In genomic region chr15:69080203-69080957, GRCh38 we compare ENCODE assay signal across 12 cellular contexts.
DNase-seq lines count a peak whose midpoint lies in the region; ATAC-seq, FAIRE-seq and TF ChIP-seq lines count a peak whose summit lies in the region.
"Had no signal": no experiment of that assay in that cellular context is flagged by ENCODE, and none has a peak within 500 bp of the region (broad histone marks: within the 10 kb centered on the region; RNA-seq: fewer than 3 reads in every experiment).

No MANE protein-coding gene starts in this region.

- peak; percentile 86 for DNase-seq in Caki2 (ENCODE audit: low read depth)
- peak; percentile 58 for DNase-seq in MV-4-11 (lab: John Stamatoyannopoulos, UW)
- peak; percentile 45 for DNase-seq in WTC11 (ENCODE audit: low spot score)
- peak; percentile 50 for DNase-seq in kidney tubule cell (ENCODE audit: low spot score)
- no peak for DNase-seq in ecto neural progenitor cell (ENCODE audit: low spot score)
- no peak for DNase-seq in WERI-Rb-1
- DNase-seq in small intestine: no peak
- DNase-seq in SHP77 (lab: John Stamatoyannopoulos, UW): no peak
- DNase-seq: activated T-cell treated with anti-CD3 and anti-CD28 coated beads for 4 hours; CD4-positive, alpha-beta memory T cell; effector memory CD8-positive, alpha-beta T cell had no signal

- H3K27ac ChIP-seq in WERI-Rb-1 (no peak overlapping the region), small intestine (ENCODE audit: low read depth in 1 of 2, low read length in 1 of 2) (no peak overlapping the region)

- in situ Hi-C loops in Caki2 (cut with HindIII; ENCODE audit: low pct_unique_long_range_greater_than_20kb, low sequenced_read_pairs): no loop called here

- H3K4me3 ChIP-seq in WERI-Rb-1 (ENCODE audit: low read depth, low read length): no peak overlapping the region
- no peak overlapping the region for H3K4me3 ChIP-seq in small intestine (ENCODE audit: low read depth in 1 of 2, low read length in 2 of 2)
- H3K4me3 ChIP-seq: skin epidermis had no signal

- CTCF ChIA-PET in WTC11 (lab: Charles Lee): interaction anchor here (0.6 to 1.8 kb wide), 6 partner anchors 10 to 155 kb away, joined by 3 to 8 read pairs (median 4); no protein-coding TSS in a partner anchor

- H3K27me3 ChIP-seq in WERI-Rb-1 (ENCODE audit: insufficient read depth, low read depth, severe bottlenecking) (no peaks in the 10 kb centered on the region), small intestine (ENCODE audit: control insufficient read depth in 2 of 2, insufficient read depth in 2 of 2, low read length in 2 of 2) (no peaks in the 10 kb centered on the region)

- no peak for TF ChIP-seq CTCF in WTC11 (IDR thresholded peaks at IDR 0.05)
- no peak for TF ChIP-seq CTCF in WERI-Rb-1 (IDR thresholded peaks at IDR 0.05; ENCODE audit: low read depth, low read length)

- H3K36me3 ChIP-seq in WERI-Rb-1 (no peaks in the 10 kb centered on the region), small intestine (ENCODE audit: control insufficient read depth in 2 of 2, insufficient read depth in 2 of 2, low read length in 2 of 2) (no peaks in the 10 kb centered on the region)

- no peak overlapping the region for H3K4me3 Mint-ChIP-seq in WTC11
- H3K4me3 Mint-ChIP-seq: CD4-positive, alpha-beta memory T cell; effector memory CD8-positive, alpha-beta T cell had no signal

- H3K36me3 Mint-ChIP-seq in WTC11: no peaks in the 10 kb centered on the region
- H3K36me3 Mint-ChIP-seq: CD4-positive, alpha-beta memory T cell had no signal

- H3K9me3 ChIP-seq in WERI-Rb-1 (ENCODE audit: severe bottlenecking) (no peaks in the 10 kb centered on the region), small intestine (ENCODE audit: control insufficient read depth, low read depth) (no peaks in the 10 kb centered on the region)

- peak overlapping the region; percentile 8; the same call in 1 of the 2 replicates for H3K27ac Mint-ChIP-seq in WTC11
- H3K27ac Mint-ChIP-seq: effector memory CD8-positive, alpha-beta T cell had no signal

- POLR2A ChIA-PET in WTC11 (lab: Charles Lee): interaction anchor here (0.6 kb wide), 1 partner anchor 9 kb away, joined by 3 read pairs; no protein-coding TSS in a partner anchor

- H3K27me3 Mint-ChIP-seq in WTC11 (ENCODE audit: low read depth): peaks cover 7% of the 10 kb centered on the region; the same call in 1 of the 2 replicates

- no peak for FAIRE-seq in small intestine (lab: Jason Lieb, UNC)

- peaks cover 0 to 2% of the 10 kb centered on the region in 2 donors for H3K4me1 ChIP-seq in small intestine (ENCODE audit: control insufficient read depth in 2 of 2, insufficient read depth in 1 of 2, low read depth in 1 of 2, low read length in 1 of 2)

- no peaks in the 10 kb centered on the region for H3K9me3 Mint-ChIP-seq in WTC11
- H3K9me3 Mint-ChIP-seq: CD4-positive, alpha-beta memory T cell; effector memory CD8-positive, alpha-beta T cell had no signal

- WGBS in small intestine, 3 donors: 44 to 55% (median 46%) methylated on average over 5 of the region's 5 CpGs

- H3K4me1 Mint-ChIP-seq in WTC11: peaks cover 67% of the 10 kb centered on the region

- peak; percentile 92 for ATAC-seq in WTC11
- ATAC-seq: effector memory CD8-positive, alpha-beta T cell had no signal

TF ChIP-seq in WTC11, 78 proteins besides CTCF, POLR2A, EP300 and RAD21:
- TF ChIP-seq RELA (CRISPR knock-in tag; IDR thresholded peaks at IDR 0.05; ENCODE audit: borderline replicate concordance) (no peak), IRF2 (CRISPR knock-in tag; IDR thresholded peaks at IDR 0.05; ENCODE audit: borderline replicate concordance, low read depth) (no peak), ZNF512 (CRISPR knock-in tag; IDR thresholded peaks at IDR 0.05; ENCODE audit: borderline replicate concordance) (no peak), ZMAT4 (CRISPR knock-in tag; IDR thresholded peaks at IDR 0.05) (no peak), KAT7 (CRISPR knock-in tag; IDR thresholded peaks at IDR 0.05; ENCODE audit: borderline replicate concordance) (no peak)
- TF ChIP-seq, protein P1, sequence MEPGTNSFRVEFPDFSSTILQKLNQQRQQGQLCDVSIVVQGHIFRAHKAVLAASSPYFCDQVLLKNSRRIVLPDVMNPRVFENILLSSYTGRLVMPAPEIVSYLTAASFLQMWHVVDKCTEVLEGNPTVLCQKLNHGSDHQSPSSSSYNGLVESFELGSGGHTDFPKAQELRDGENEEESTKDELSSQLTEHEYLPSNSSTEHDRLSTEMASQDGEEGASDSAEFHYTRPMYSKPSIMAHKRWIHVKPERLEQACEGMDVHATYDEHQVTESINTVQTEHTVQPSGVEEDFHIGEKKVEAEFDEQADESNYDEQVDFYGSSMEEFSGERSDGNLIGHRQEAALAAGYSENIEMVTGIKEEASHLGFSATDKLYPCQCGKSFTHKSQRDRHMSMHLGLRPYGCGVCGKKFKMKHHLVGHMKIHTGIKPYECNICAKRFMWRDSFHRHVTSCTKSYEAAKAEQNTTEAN (CRISPR knock-in tag; IDR thresholded peaks at IDR 0.05): no peak
- TF ChIP-seq, protein P2, sequence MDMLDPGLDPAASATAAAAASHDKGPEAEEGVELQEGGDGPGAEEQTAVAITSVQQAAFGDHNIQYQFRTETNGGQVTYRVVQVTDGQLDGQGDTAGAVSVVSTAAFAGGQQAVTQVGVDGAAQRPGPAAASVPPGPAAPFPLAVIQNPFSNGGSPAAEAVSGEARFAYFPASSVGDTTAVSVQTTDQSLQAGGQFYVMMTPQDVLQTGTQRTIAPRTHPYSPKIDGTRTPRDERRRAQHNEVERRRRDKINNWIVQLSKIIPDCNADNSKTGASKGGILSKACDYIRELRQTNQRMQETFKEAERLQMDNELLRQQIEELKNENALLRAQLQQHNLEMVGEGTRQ (CRISPR knock-in tag; IDR thresholded peaks at IDR 0.05): no peak

Comparison
In these comparisons a context has a peak if more than half of its experiments do, and no peak if none do; other contexts are left out.
1. DNase-seq: peak in Caki2 (single experiment), MV-4-11 (single experiment), WTC11 (single experiment) and kidney tubule cell (single experiment); none in ecto neural progenitor cell (single experiment), WERI-Rb-1 (single experiment), small intestine (single experiment) and SHP77 (0 of 2).